22 cellular contexts compared by ENCODE assay signal in genomic region chr7:12529971-12530710, GRCh38. TPM values are rescaled to one million over a fixed set of nuclear protein-coding genes. Genes with fewer than 3 reads are reported as not detected.
DNase-seq lines count a peak whose midpoint lies in the region; ATAC-seq and TF ChIP-seq lines count a peak whose summit lies in the region.
"Had no signal": no experiment of that assay in that cellular context is flagged by ENCODE, and none has a peak within 500 bp of the region (broad histone marks: within the 10 kb centered on the region; RNA-seq: fewer than 3 reads in every experiment).

No MANE protein-coding gene starts in this region.

- POLR2A ChIA-PET in WTC11 (lab: Charles Lee), result interaction anchor here (0.9 kb wide), 1 partner anchor 41 kb away, joined by 3 read pairs; no protein-coding TSS in a partner anchor

- H2BK5ac ChIP-seq in H9 (ENCODE audit: insufficient read length, low read length), result no peak overlapping the region

- DNase-seq in ELF-1 (ENCODE audit: low read depth, low spot score) (peak; percentile 4), H9 (no peak), WTC11 (ENCODE audit: low spot score) (no peak), putamen (ENCODE audit: low spot score) (no peak)
- DNase-seq: Caco-2; CD4-positive, CD25-positive, alpha-beta regulatory T cell; CD8-positive, alpha-beta T cell; DMS153; DND-41; GF-D8; GOT3; H7 had no signal

- H3K36me3 Mint-ChIP-seq in H9 (ENCODE audit: insufficient read depth in 1 of 3, low read depth in 3 of 3) (peaks cover 3 to 6% (median 5%) of the 10 kb centered on the region in 3 experiments; a peak in 5 of 7 replicates), WTC11 (peaks cover 6% of the 10 kb centered on the region)
- no peaks in the 10 kb centered on the region for H3K36me3 Mint-ChIP-seq in stimulated activated memory B cell treated with anti-CD40 and anti-IgM and Interleukin-4, amounts not matched to agents 10 μg/mL and 1 μg/mL and 100 μg/mL, for 72 hours
- H3K36me3 Mint-ChIP-seq: CD4-positive, CD25-positive, alpha-beta regulatory T cell; CD8-positive, alpha-beta T cell had no signal

- WGBS in H9 (ENCODE audit: extremely low coverage, insufficient read length, low lambda C conversion rate), result no CpG with 5 or more reads among the region's 8 CpGs

- H2BK12ac ChIP-seq in H9 (ENCODE audit: insufficient read length, low read depth, low read length), result no peak overlapping the region

- no peak for TF ChIP-seq CTCF in H9 (conservative IDR thresholded peaks at IDR 0.05)
- no peak for TF ChIP-seq CTCF in WTC11 (IDR thresholded peaks at IDR 0.05)

- H3T11ph ChIP-seq in H9 (ENCODE audit: low read length), result no peak overlapping the region

- H4K91ac ChIP-seq in H9 (ENCODE audit: insufficient read length, low read depth, low read length), result no peak overlapping the region

- H3K4ac ChIP-seq in H9 (ENCODE audit: low read depth, low read length), result no peak overlapping the region

- H4K5ac ChIP-seq in H9 (ENCODE audit: insufficient read length, low read depth, low read length), result no peak overlapping the region

- H3K4me1 ChIP-seq in H9 (ENCODE audit: insufficient read depth, low read length) (peaks cover 4% of the 10 kb centered on the region; the same call in 1 of the 2 replicates), iPS-20b (ENCODE audit: insufficient read depth, low read length) (peaks cover 7% of the 10 kb centered on the region)
- H3K4me1 ChIP-seq: BLaER1, Caco-2 had no signal

- no peaks in the 10 kb centered on the region for H3K79me2 ChIP-seq in H9 (ENCODE audit: insufficient read depth, low read length)

- H3K27ac ChIP-seq in H9 (ENCODE audit: insufficient read length, low read depth, low read length) (no peak overlapping the region), iPS-20b (ENCODE audit: low read length) (no peak overlapping the region)
- H3K27ac ChIP-seq: 22Rv1, BLaER1, C4-2B had no signal

- H3K9me3 ChIP-seq in H9 (ENCODE audit: control insufficient read depth, low read depth, low read length), result no peaks in the 10 kb centered on the region
- H3K9me3 ChIP-seq in iPS-20b (ENCODE audit: insufficient read depth, low read depth, low read length), result no peaks in the 10 kb centered on the region
- H3K9me3 ChIP-seq: BLaER1, Caco-2 had no signal

- peak overlapping the region; percentile 2 for H3K4me2 ChIP-seq in H9 (ENCODE audit: insufficient read depth, insufficient read length, low read length)
- H3K4me2 ChIP-seq: BLaER1 had no signal

- no peak overlapping the region for H2AK5ac ChIP-seq in H9 (ENCODE audit: insufficient read length, low read length)

- H4K20me1 ChIP-seq in H9 (ENCODE audit: control insufficient read depth, insufficient read depth, insufficient read length), result no peaks in the 10 kb centered on the region
- H4K20me1 ChIP-seq: BLaER1 had no signal

- H3K9ac ChIP-seq in H9 (ENCODE audit: extremely low read depth, insufficient read length, low read length), result no peak overlapping the region
- H3K9ac ChIP-seq in iPS-20b (ENCODE audit: low read depth, low read length), result peak overlapping the region; percentile 15; the same call in 1 of the 2 replicates
- H3K9ac ChIP-seq: BLaER1 had no signal

- H2BK20ac ChIP-seq in H9 (ENCODE audit: low read depth, low read length, poor library complexity, severe bottlenecking), result no peak overlapping the region

- peak overlapping the region; percentile 32 for H2AFZ ChIP-seq in H9 (ENCODE audit: low read length)

- H2BK120ac ChIP-seq in H9 (ENCODE audit: low read depth, low read length, poor library complexity, severe bottlenecking), result no peak overlapping the region

- H3K9me3 Mint-ChIP-seq in H9 (peaks cover 6% of the 10 kb centered on the region in 2 experiments), WTC11 (peaks cover 15% of the 10 kb centered on the region)
- peaks cover 2% of the 10 kb centered on the region for H3K9me3 Mint-ChIP-seq in stimulated activated memory B cell treated with anti-CD40 and anti-IgM and Interleukin-4, amounts not matched to agents 10 μg/mL and 1 μg/mL and 100 μg/mL, for 72 hours
- H3K9me3 Mint-ChIP-seq: CD4-positive, CD25-positive, alpha-beta regulatory T cell; CD8-positive, alpha-beta T cell had no signal

- peaks cover 16 to 20% of the 10 kb centered on the region in 2 experiments for H3K4me1 Mint-ChIP-seq in H9
- H3K4me1 Mint-ChIP-seq in WTC11, result peaks cover 17% of the 10 kb centered on the region
- H3K4me1 Mint-ChIP-seq in stimulated activated memory B cell treated with anti-CD40 and anti-IgM and Interleukin-4, amounts not matched to agents 10 μg/mL and 1 μg/mL and 100 μg/mL, for 72 hours, result no peaks in the 10 kb centered on the region
- H3K4me1 Mint-ChIP-seq: B cell; CD4-positive, CD25-positive, alpha-beta regulatory T cell had no signal

- CTCF ChIA-PET in WTC11 (lab: Charles Lee), result interaction anchor here (1.3 to 1.8 kb wide), 3 partner anchors 11 to 93 kb away, joined by 4 to 8 read pairs (median 4); no protein-coding TSS in a partner anchor

- no peak overlapping the region for H2BK15ac ChIP-seq in H9 (ENCODE audit: low read depth, low read length)

- H3K23me2 ChIP-seq in H9 (ENCODE audit: insufficient read length, low read depth, low read length, poor library complexity, severe bottlenecking), result no peaks in the 10 kb centered on the region

- H3K27me3 ChIP-seq in H9 (ENCODE audit: insufficient read depth, low read length), result no peaks in the 10 kb centered on the region
- H3K27me3 ChIP-seq in iPS-20b (ENCODE audit: insufficient read depth, low read length), result no peaks in the 10 kb centered on the region
- H3K27me3 ChIP-seq: BLaER1 had no signal

- H3K4me3 ChIP-seq in iPS-20b (ENCODE audit: low read length), result no peak overlapping the region
- H3K4me3 ChIP-seq: BLaER1 had no signal

- no peak overlapping the region for H3K14ac ChIP-seq in H9 (ENCODE audit: insufficient read depth, low read length)

- no peak overlapping the region for H3K23ac ChIP-seq in H9 (ENCODE audit: insufficient read length, low read depth, low read length)

- no peaks in the 10 kb centered on the region for H3K36me3 ChIP-seq in iPS-20b (ENCODE audit: insufficient read depth, low read depth, low read length)
- H3K36me3 ChIP-seq: BLaER1 had no signal

- H3K4me3 Mint-ChIP-seq in H9 (no peak overlapping the region), WTC11 (no peak overlapping the region; the same call in 1 of the 2 replicates)
- no peak overlapping the region for H3K4me3 Mint-ChIP-seq in stimulated activated memory B cell treated with anti-CD40 and anti-IgM and Interleukin-4, amounts not matched to agents 10 μg/mL and 1 μg/mL and 100 μg/mL, for 72 hours
- H3K4me3 Mint-ChIP-seq: B cell; CD4-positive, CD25-positive, alpha-beta regulatory T cell; CD8-positive, alpha-beta T cell had no signal

- H3K27ac Mint-ChIP-seq in H9 (peak overlapping the region in 2 of 3 experiments; percentile 62 to 68; a peak in 2 of 7 replicates), WTC11 (no peak overlapping the region; the same call in 1 of the 2 replicates)
- no peak overlapping the region for H3K27ac Mint-ChIP-seq in stimulated activated memory B cell treated with anti-CD40 and anti-IgM and Interleukin-4, amounts not matched to agents 10 μg/mL and 1 μg/mL and 100 μg/mL, for 72 hours
- H3K27ac Mint-ChIP-seq: B cell; CD4-positive, CD25-positive, alpha-beta regulatory T cell; CD8-positive, alpha-beta T cell had no signal

- no peak overlapping the region for H3K18ac ChIP-seq in H9 (ENCODE audit: insufficient read length, low read depth, low read length)

- H3K79me1 ChIP-seq in H9 (ENCODE audit: insufficient read depth, low read depth, low read length, poor library complexity, severe bottlenecking), result no peaks in the 10 kb centered on the region

- H3K27me3 Mint-ChIP-seq in H9 (ENCODE audit: low read depth), result no peaks in the 10 kb centered on the region
- no peaks in the 10 kb centered on the region for H3K27me3 Mint-ChIP-seq in WTC11 (ENCODE audit: low read depth)
- H3K27me3 Mint-ChIP-seq in stimulated activated memory B cell treated with anti-CD40 and anti-IgM and Interleukin-4, amounts not matched to agents 10 μg/mL and 1 μg/mL and 100 μg/mL, for 72 hours, result no peaks in the 10 kb centered on the region
- H3K27me3 Mint-ChIP-seq: B cell; CD4-positive, CD25-positive, alpha-beta regulatory T cell had no signal

- H4K8ac ChIP-seq in H9 (replicated peaks; ENCODE audit: insufficient read length, low read depth, low read length), result no peak overlapping the region

- H3K56ac ChIP-seq in H9 (ENCODE audit: insufficient read length, low read depth, low read length), result no peak overlapping the region

- ATAC-seq in WTC11 (peak; percentile 87), GM18870 (IDR thresholded peaks at IDR 0.05; ENCODE audit: unreplicated experiment) (no peak), GM21515 (IDR thresholded peaks at IDR 0.05; ENCODE audit: unreplicated experiment) (no peak)
- ATAC-seq in stimulated activated memory B cell treated with anti-CD40 and anti-IgM and Interleukin-4, amounts not matched to agents 10 μg/mL and 1 μg/mL and 100 μg/mL, for 72 hours, result no peak
- ATAC-seq: CD8-positive, alpha-beta T cell; HCT116 had no signal

TF ChIP-seq in WTC11, 78 proteins besides CTCF, POLR2A, EP300 and RAD21 (continues in another document):
- TF ChIP-seq TP53 (CRISPR knock-in tag; IDR thresholded peaks at IDR 0.05), result no peak
- TF ChIP-seq ZNF317 (CRISPR knock-in tag; IDR thresholded peaks at IDR 0.05; ENCODE audit: borderline replicate concordance, low read depth), result no peak
- no peak for TF ChIP-seq NFE2L1 (CRISPR knock-in tag; IDR thresholded peaks at IDR 0.05)
- no peak for TF ChIP-seq PREB (CRISPR knock-in tag; IDR thresholded peaks at IDR 0.05; ENCODE audit: borderline replicate concordance)
- no peak for TF ChIP-seq ZBTB43 (CRISPR knock-in tag; IDR thresholded peaks at IDR 0.05)

RNA-seq across cellular contexts. Expression of gene SCIN, which starts 40.4 kb away (rescaled TPM):
- 0.44 and 0.50 TPM in 2 replicates for total RNA-seq in H9 (2021)
- 0.80 to 1.2 TPM (median 0.98 TPM) in 3 replicates for total RNA-seq in WTC11 (2021)
- total RNA-seq: CD4-positive, CD25-positive, alpha-beta regulatory T cell; CD8-positive, alpha-beta T cell; G401; H7 had no signal

Comparison
In these comparisons a context has a peak if more than half of its experiments do, and no peak if none do; other contexts are left out.
1. H3K27ac Mint-ChIP-seq: peak in H9 (2 of 3); none in WTC11 (single experiment) and stimulated activated memory B cell treated with anti-CD40 and anti-IgM and Interleukin-4, amounts not matched to agents 10 μg/mL and 1 μg/mL and 100 μg/mL, for 72 hours (single experiment).